24 cellular contexts compared by ENCODE assay signal in genomic region chr4:123673971-123674370, GRCh38.
DNase-seq lines count a peak whose midpoint lies in the region; ATAC-seq, FAIRE-seq and TF ChIP-seq lines count a peak whose summit lies in the region.
"Had no signal": no experiment of that assay in that cellular context is flagged by ENCODE, and none has a peak within 500 bp of the region (broad histone marks: within the 10 kb centered on the region; RNA-seq: fewer than 3 reads in every experiment).

No MANE protein-coding gene starts in this region.

- WGBS in suprapubic skin, result 84% methylated on average over 2 of the region's 2 CpGs

- no peak for TF ChIP-seq POLR2A in suprapubic skin (IDR thresholded peaks at IDR 0.05)

- TF ChIP-seq EP300 in suprapubic skin (IDR thresholded peaks at IDR 0.05), result no peak

- no peaks in the 10 kb centered on the region for H3K79me2 ChIP-seq in astrocyte (ENCODE audit: insufficient read depth, low read length)

- H3K27me3 Mint-ChIP-seq in astrocyte (ENCODE audit: low read depth, unreplicated experiment), result no peaks in the 10 kb centered on the region

- in situ Hi-C loops in Caki2 (cut with HindIII; ENCODE audit: low pct_unique_long_range_greater_than_20kb, low sequenced_read_pairs), result loop anchor here (25.0 kb wide), 1 partner anchor 287 kb away; the partner anchor contains the start of gene SPRY1

- peak overlapping the region; percentile 8 for H3K4me2 ChIP-seq in astrocyte (ENCODE audit: low read length)

- FAIRE-seq in astrocyte (lab: Jason Lieb, UNC), result no peak
- FAIRE-seq: endothelial cell of umbilical vein, frontal cortex had no signal

- H3K4me3 Mint-ChIP-seq in astrocyte (ENCODE audit: unreplicated experiment), result no peak overlapping the region
- H3K4me3 Mint-ChIP-seq: activated CD8-positive, alpha-beta T cell treated with anti-CD3 and anti-CD28 coated beads for 36 hours; CD4-positive, alpha-beta T cell; dendritic cell treated with granulocyte-macrophage colony-stimulating factor and Interleukin-4, amounts not matched to agents 40 ng/mL and 50 ng/mL, for 4 days had no signal

- no peak for ATAC-seq in HG03025 (IDR thresholded peaks at IDR 0.05; ENCODE audit: low FRiP score, unreplicated experiment)
- ATAC-seq: activated CD8-positive, alpha-beta T cell treated with anti-CD3 and anti-CD28 coated beads for 36 hours had no signal

- no peak overlapping the region for H3K27ac Mint-ChIP-seq in astrocyte (ENCODE audit: unreplicated experiment)
- H3K27ac Mint-ChIP-seq: activated CD8-positive, alpha-beta T cell treated with anti-CD3 and anti-CD28 coated beads for 36 hours; activated naive CD4-positive, alpha-beta T cell treated with anti-CD3 and anti-CD28 coated beads, Interleukin-2, amount 50 U/mL, for 72 hours; CD4-positive, alpha-beta T cell; dendritic cell treated with granulocyte-macrophage colony-stimulating factor and Interleukin-4, amounts not matched to agents 40 ng/mL and 50 ng/mL, for 4 days had no signal

- no peaks in the 10 kb centered on the region for H3K36me3 ChIP-seq in astrocyte (ENCODE audit: insufficient read depth, low read length)
- H3K36me3 ChIP-seq in suprapubic skin, result no peaks in the 10 kb centered on the region
- H3K36me3 ChIP-seq: brain microvascular endothelial cell, neutrophil had no signal

- H2AFZ ChIP-seq in astrocyte (ENCODE audit: low read depth, low read length), result no peak overlapping the region

- peaks cover 2% of the 10 kb centered on the region for H3K9me3 Mint-ChIP-seq in astrocyte (ENCODE audit: unreplicated experiment)
- H3K9me3 Mint-ChIP-seq: activated CD8-positive, alpha-beta T cell treated with anti-CD3 and anti-CD28 coated beads for 36 hours; CD4-positive, alpha-beta T cell; dendritic cell treated with granulocyte-macrophage colony-stimulating factor and Interleukin-4, amounts not matched to agents 40 ng/mL and 50 ng/mL, for 4 days had no signal

- H3K4me1 ChIP-seq in astrocyte (ENCODE audit: insufficient read depth, low read length) (no peaks in the 10 kb centered on the region), suprapubic skin (peaks cover 5% of the 10 kb centered on the region)

- no peaks in the 10 kb centered on the region for H3K36me3 Mint-ChIP-seq in astrocyte (ENCODE audit: low read depth, unreplicated experiment)

- H3K27me3 ChIP-seq in astrocyte (ENCODE audit: insufficient read depth, low read length), result no peaks in the 10 kb centered on the region
- no peaks in the 10 kb centered on the region for H3K27me3 ChIP-seq in suprapubic skin
- H3K27me3 ChIP-seq: brain microvascular endothelial cell, neutrophil had no signal

- no peak overlapping the region for H3K27ac ChIP-seq in astrocyte (ENCODE audit: low read depth, low read length)
- no peak overlapping the region for H3K27ac ChIP-seq in suprapubic skin
- H3K27ac ChIP-seq: brain microvascular endothelial cell, neutrophil had no signal

- no peaks in the 10 kb centered on the region for H3K4me1 Mint-ChIP-seq in astrocyte (ENCODE audit: low read depth, unreplicated experiment)

- H4K20me1 ChIP-seq in astrocyte (ENCODE audit: insufficient read depth, low read length), result no peaks in the 10 kb centered on the region

- H3K9ac ChIP-seq in astrocyte (ENCODE audit: low read length), result no peak overlapping the region

- no peak for TF ChIP-seq CTCF in astrocyte (IDR thresholded peaks at IDR 0.05; ENCODE audit: insufficient read depth, low read depth, low read length)
- TF ChIP-seq CTCF in suprapubic skin (IDR thresholded peaks at IDR 0.05), result no peak

- DNase-seq in Caki2 (ENCODE audit: low read depth), result peak; percentile 77
- DNase-seq in HK-2 (ENCODE audit: unreplicated experiment), result peak; percentile 6
- DNase-seq in astrocyte (ENCODE audit: low read depth), result peak; percentile 91
- peak; percentile 86 for DNase-seq in kidney tubule cell (ENCODE audit: low spot score)
- no peak for DNase-seq in NCI-H1417 (lab: John Stamatoyannopoulos, UW)
- no peak for DNase-seq in suprapubic skin (ENCODE audit: low spot score in 2 of 2)
- no peak for DNase-seq in NCI-H1048 (lab: John Stamatoyannopoulos, UW)
- DNase-seq: activated CD8-positive, alpha-beta T cell treated with anti-CD3 and anti-CD28 coated beads for 36 hours; activated T-cell treated with anti-CD3 and anti-CD28 coated beads, Interleukin-2, amount 50 U/mL, for 48 hours; brain microvascular endothelial cell; CD4-positive, alpha-beta T cell; DMS79 treated with DMSO at 0.1 percent for 48 hours; Kasumi-1; left colon; NCI-H2171 treated with DMSO at 0.1 percent for 48 hours; NCI-H774; retina; stimulated activated CD4-positive, alpha-beta T cell treated with anti-CD3 and anti-CD28 coated beads, Interleukin-15, amount 100 ng/mL, for 24 hours had no signal

- H3K9me3 ChIP-seq in astrocyte (ENCODE audit: insufficient read depth, low read depth, low read length) (no peaks in the 10 kb centered on the region), suprapubic skin (no peaks in the 10 kb centered on the region)
- H3K9me3 ChIP-seq: neutrophil had no signal

- H3K4me3 ChIP-seq in astrocyte (ENCODE audit: insufficient read depth, low read depth, low read length) (no peak overlapping the region), suprapubic skin (no peak overlapping the region)

Comparison
In these comparisons a context has a peak if more than half of its experiments do, and no peak if none do; other contexts are left out.
1. DNase-seq: peak in Caki2 (single experiment), HK-2 (single experiment), astrocyte (single experiment) and kidney tubule cell (single experiment); none in NCI-H1417 (0 of 3), suprapubic skin (0 of 2) and NCI-H1048 (single experiment).